1 cellular context compared by ENCODE assay signal in the genomic region with DNA sequence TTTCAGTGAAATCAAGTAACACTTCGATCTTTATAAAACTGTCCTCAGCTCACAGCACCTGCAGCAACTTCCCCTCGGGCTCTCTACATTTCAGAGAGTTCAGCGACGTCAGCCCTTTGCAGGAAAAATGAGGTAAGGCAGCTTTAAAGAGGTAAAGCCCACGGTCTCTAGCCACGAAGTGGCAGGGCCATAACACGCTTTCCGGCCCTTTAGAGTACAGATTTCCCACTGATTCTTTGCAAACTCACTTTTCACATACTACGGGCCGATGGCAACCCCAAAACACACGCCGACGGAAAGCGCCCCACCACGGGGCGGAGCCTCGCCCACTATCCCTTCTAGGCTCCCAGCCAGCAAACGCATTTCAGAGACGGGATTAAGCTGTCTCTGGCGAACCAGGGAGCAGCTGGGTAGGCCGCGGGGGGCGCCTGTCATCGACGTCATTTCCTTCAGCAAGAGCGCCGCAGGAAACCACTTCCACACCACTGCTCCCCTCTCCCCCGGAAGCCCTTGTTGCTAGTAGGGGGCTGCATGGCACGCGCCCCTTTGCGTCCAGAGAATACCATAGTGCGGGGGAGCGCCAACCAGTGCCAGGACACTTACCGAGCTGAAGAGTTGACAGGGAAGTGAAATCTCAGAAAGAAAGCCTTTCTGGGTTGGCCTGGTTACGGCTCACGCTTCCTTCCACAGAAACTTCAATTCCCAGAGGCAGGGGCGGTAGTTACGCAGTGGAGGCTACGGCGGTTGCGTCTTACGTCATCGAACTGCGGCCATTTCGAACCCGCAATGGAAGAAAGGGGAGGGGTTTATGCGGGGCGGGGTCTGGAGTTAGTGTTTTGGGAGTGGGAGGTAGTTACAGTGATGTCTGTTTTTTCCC.
TF ChIP-seq lines count a peak whose summit lies in the region.

A gene with protein sequence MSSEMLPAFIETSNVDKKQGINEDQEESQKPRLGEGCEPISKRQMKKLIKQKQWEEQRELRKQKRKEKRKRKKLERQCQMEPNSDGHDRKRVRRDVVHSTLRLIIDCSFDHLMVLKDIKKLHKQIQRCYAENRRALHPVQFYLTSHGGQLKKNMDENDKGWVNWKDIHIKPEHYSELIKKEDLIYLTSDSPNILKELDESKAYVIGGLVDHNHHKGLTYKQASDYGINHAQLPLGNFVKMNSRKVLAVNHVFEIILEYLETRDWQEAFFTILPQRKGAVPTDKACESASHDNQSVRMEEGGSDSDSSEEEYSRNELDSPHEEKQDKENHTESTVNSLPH (minus strand): TSS at position 730 of the 877 bp plus-strand sequence. CDS start 4,701 bp downstream, outside the sequence.

TF ChIP-seq in GM12878, 131 proteins besides CTCF, POLR2A, EP300 and RAD21 (continued from another document):
- TF ChIP-seq, protein P1, sequence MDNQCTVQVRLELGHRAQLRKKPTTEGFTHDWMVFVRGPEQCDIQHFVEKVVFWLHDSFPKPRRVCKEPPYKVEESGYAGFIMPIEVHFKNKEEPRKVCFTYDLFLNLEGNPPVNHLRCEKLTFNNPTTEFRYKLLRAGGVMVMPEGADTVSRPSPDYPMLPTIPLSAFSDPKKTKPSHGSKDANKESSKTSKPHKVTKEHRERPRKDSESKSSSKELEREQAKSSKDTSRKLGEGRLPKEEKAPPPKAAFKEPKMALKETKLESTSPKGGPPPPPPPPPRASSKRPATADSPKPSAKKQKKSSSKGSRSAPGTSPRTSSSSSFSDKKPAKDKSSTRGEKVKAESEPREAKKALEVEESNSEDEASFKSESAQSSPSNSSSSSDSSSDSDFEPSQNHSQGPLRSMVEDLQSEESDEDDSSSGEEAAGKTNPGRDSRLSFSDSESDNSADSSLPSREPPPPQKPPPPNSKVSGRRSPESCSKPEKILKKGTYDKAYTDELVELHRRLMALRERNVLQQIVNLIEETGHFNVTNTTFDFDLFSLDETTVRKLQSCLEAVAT (IDR thresholded peaks at IDR 0.05) = peak; percentile 69; the same call in 1 of the 2 replicates
- TF ChIP-seq, protein P2, sequence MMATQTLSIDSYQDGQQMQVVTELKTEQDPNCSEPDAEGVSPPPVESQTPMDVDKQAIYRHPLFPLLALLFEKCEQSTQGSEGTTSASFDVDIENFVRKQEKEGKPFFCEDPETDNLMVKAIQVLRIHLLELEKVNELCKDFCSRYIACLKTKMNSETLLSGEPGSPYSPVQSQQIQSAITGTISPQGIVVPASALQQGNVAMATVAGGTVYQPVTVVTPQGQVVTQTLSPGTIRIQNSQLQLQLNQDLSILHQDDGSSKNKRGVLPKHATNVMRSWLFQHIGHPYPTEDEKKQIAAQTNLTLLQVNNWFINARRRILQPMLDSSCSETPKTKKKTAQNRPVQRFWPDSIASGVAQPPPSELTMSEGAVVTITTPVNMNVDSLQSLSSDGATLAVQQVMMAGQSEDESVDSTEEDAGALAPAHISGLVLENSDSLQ (IDR thresholded peaks at IDR 0.05) = peak; percentile 97
- TF ChIP-seq BMI1 (IDR thresholded peaks at IDR 0.05; ENCODE audit: borderline replicate concordance) (peak; percentile 61; the same call in 1 of the 2 replicates), SMAD1 (IDR thresholded peaks at IDR 0.05; ENCODE audit: low read depth, partially characterized antibody) (peak; percentile 35), RCOR1 (conservative IDR thresholded peaks at IDR 0.05; ENCODE audit: low read depth, low read length) (no peak), TAF1 (IDR thresholded peaks at IDR 0.05; ENCODE audit: borderline replicate concordance, low read depth, low read length) (peak; percentile 63; the same call in 1 of the 2 replicates), CBX5 (IDR thresholded peaks at IDR 0.05; ENCODE audit: low read depth) (peak; percentile 80; the same call in 1 of the 2 replicates), YY1 (IDR thresholded peaks at IDR 0.05; ENCODE audit: low read depth, low read length) (peak; percentile 88), POU2F2 (IDR thresholded peaks at IDR 0.05; ENCODE audit: borderline replicate concordance, low read depth, low read length) (peak; percentile 82; the same call in 1 of the 3 replicates), SREBF1 (IDR thresholded peaks at IDR 0.05; ENCODE audit: low read length) (0 out of 2 replicates have a peak, but pooled peaks have one; percentile 48), BRCA1 (IDR thresholded peaks at IDR 0.05; ENCODE audit: low read depth, low read length) (no peak), ATF7 (IDR thresholded peaks at IDR 0.05; ENCODE audit: low read depth) (peak; percentile 98), RELA (IDR thresholded peaks at IDR 0.05; ENCODE audit: borderline replicate concordance, partially characterized antibody) (peak; percentile 18), MXI1 (IDR thresholded peaks at IDR 0.05; ENCODE audit: low read depth, low read length) (peak; percentile 67), GATAD2B (conservative IDR thresholded peaks at IDR 0.05; ENCODE audit: low read depth) (peak; percentile 55; the same call in 1 of the 2 replicates), SMARCA5 (IDR thresholded peaks at IDR 0.05) (peak; percentile 64; the same call in 1 of the 2 replicates), ASH2L (IDR thresholded peaks at IDR 0.05; ENCODE audit: borderline replicate concordance, low read depth) (0 out of 2 replicates have a peak, but pooled peaks have one; percentile 42), CBFB (IDR thresholded peaks at IDR 0.05; ENCODE audit: low read depth) (peak; percentile 87), NBN (IDR thresholded peaks at IDR 0.05) (peak; percentile 94), SMAD5 (IDR thresholded peaks at IDR 0.05; ENCODE audit: low read depth) (peak; percentile 68; the same call in 1 of the 2 replicates), PAX5 (IDR thresholded peaks at IDR 0.05; ENCODE audit: borderline replicate concordance, low read depth, low read length) (peak; percentile 59; the same call in 1 of the 2 replicates), BCL11A (IDR thresholded peaks at IDR 0.05; ENCODE audit: low read depth, low read length) (no peak), ETV6 (conservative IDR thresholded peaks at IDR 0.05 in 1 of 2, IDR thresholded peaks at IDR 0.05 in 1 of 2; ENCODE audit: borderline replicate concordance in 1 of 2, low read depth in 1 of 2) (peak in 1 of 2 experiments; percentile 29; a peak in 1 of 4 replicates), NR2C1 (IDR thresholded peaks at IDR 0.05) (peak; percentile 94), LARP7 (IDR thresholded peaks at IDR 0.05) (no peak), HCFC1 (IDR thresholded peaks at IDR 0.05; ENCODE audit: low read length) (peak; percentile 90), CREM (IDR thresholded peaks at IDR 0.05; ENCODE audit: low read depth) (peak; percentile 98), ZNF24 (IDR thresholded peaks at IDR 0.05) (peak; percentile 13; the same call in 1 of the 2 replicates), IKZF2 (IDR thresholded peaks at IDR 0.05) (peak; percentile 28 to 53; a peak in 2 of 4 replicates), MYB (IDR thresholded peaks at IDR 0.05; ENCODE audit: borderline replicate concordance, low read depth, low read length) (no peak), EGR1 (IDR thresholded peaks at IDR 0.05; ENCODE audit: borderline replicate concordance in 1 of 2, low read depth in 2 of 2, low read length in 2 of 2) (peak; percentile 39 to 76; a peak in 2 of 3 replicates), SPI1 (IDR thresholded peaks at IDR 0.05; ENCODE audit: borderline replicate concordance, insufficient read depth, low read depth, low read length) (peak; percentile 40; the same call in 1 of the 2 replicates), ZZZ3 (IDR thresholded peaks at IDR 0.05; ENCODE audit: control insufficient read depth, insufficient read length, low read depth) (no peak), NFIC (IDR thresholded peaks at IDR 0.05; ENCODE audit: low read depth, low read length) (peak; percentile 46; the same call in 1 of the 2 replicates), ZBED1 (IDR thresholded peaks at IDR 0.05; ENCODE audit: borderline replicate concordance) (peak; percentile 64; the same call in 1 of the 2 replicates), SUPT20H (IDR thresholded peaks at IDR 0.05; ENCODE audit: borderline replicate concordance, control insufficient read depth, low read depth, low read length) (no peak), IKZF1 (conservative IDR thresholded peaks at IDR 0.05) (peak; percentile 97)
- TF ChIP-seq, protein P3, sequence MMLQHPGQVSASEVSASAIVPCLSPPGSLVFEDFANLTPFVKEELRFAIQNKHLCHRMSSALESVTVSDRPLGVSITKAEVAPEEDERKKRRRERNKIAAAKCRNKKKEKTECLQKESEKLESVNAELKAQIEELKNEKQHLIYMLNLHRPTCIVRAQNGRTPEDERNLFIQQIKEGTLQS (IDR thresholded peaks at IDR 0.05; ENCODE audit: borderline replicate concordance, extremely low read depth, low read depth, low read length) = peak; percentile 26; the same call in 1 of the 2 replicates
- TF ChIP-seq, protein P4, sequence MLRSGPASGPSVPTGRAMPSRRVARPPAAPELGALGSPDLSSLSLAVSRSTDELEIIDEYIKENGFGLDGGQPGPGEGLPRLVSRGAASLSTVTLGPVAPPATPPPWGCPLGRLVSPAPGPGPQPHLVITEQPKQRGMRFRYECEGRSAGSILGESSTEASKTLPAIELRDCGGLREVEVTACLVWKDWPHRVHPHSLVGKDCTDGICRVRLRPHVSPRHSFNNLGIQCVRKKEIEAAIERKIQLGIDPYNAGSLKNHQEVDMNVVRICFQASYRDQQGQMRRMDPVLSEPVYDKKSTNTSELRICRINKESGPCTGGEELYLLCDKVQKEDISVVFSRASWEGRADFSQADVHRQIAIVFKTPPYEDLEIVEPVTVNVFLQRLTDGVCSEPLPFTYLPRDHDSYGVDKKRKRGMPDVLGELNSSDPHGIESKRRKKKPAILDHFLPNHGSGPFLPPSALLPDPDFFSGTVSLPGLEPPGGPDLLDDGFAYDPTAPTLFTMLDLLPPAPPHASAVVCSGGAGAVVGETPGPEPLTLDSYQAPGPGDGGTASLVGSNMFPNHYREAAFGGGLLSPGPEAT (IDR thresholded peaks at IDR 0.05; ENCODE audit: low read depth) = peak; percentile 76
- TF ChIP-seq, protein P5, sequence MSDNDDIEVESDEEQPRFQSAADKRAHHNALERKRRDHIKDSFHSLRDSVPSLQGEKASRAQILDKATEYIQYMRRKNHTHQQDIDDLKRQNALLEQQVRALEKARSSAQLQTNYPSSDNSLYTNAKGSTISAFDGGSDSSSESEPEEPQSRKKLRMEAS (IDR thresholded peaks at IDR 0.05; ENCODE audit: low read depth, low read length) = peak; percentile 50; the same call in 1 of the 2 replicates
- TF ChIP-seq, protein P6, sequence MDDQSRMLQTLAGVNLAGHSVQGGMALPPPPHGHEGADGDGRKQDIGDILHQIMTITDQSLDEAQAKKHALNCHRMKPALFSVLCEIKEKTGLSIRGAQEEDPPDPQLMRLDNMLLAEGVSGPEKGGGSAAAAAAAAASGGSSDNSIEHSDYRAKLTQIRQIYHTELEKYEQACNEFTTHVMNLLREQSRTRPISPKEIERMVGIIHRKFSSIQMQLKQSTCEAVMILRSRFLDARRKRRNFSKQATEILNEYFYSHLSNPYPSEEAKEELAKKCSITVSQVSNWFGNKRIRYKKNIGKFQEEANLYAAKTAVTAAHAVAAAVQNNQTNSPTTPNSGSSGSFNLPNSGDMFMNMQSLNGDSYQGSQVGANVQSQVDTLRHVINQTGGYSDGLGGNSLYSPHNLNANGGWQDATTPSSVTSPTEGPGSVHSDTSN (IDR thresholded peaks at IDR 0.05; ENCODE audit: insufficient replicate concordance, low read depth, low read length) = peak; percentile 89
- TF ChIP-seq, protein P7, sequence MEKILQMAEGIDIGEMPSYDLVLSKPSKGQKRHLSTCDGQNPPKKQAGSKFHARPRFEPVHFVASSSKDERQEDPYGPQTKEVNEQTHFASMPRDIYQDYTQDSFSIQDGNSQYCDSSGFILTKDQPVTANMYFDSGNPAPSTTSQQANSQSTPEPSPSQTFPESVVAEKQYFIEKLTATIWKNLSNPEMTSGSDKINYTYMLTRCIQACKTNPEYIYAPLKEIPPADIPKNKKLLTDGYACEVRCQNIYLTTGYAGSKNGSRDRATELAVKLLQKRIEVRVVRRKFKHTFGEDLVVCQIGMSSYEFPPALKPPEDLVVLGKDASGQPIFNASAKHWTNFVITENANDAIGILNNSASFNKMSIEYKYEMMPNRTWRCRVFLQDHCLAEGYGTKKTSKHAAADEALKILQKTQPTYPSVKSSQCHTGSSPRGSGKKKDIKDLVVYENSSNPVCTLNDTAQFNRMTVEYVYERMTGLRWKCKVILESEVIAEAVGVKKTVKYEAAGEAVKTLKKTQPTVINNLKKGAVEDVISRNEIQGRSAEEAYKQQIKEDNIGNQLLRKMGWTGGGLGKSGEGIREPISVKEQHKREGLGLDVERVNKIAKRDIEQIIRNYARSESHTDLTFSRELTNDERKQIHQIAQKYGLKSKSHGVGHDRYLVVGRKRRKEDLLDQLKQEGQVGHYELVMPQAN (conservative IDR thresholded peaks at IDR 0.05) = peak; percentile 87
